ENCODE assay signal across 11 cellular contexts in the genomic region with DNA sequence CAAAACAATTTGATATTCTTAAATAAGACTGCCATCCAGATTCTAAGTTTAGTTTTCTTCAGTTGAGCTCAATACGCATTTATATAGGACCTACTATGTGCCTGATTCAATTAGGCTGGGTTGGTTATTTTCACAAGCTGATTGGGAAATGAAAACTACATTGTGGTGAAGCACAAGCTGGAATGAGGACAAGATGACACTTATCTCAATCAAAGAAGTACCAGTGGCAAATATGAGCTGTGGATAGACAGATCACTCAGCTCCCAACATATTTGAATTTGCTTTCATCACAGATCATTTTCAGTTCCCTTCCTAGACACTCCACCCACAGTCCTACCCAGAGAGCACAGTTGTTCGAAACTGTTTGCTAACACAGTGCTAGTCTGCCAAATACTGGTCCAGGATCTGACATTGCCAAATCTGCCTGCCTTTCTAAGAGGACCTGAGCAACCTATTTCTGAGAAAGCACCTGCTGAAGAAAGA.
A peak's percentile ranks its signal among the peaks of the same experiment; 100 is the strongest.
DNase-seq lines count a peak whose midpoint lies in the region; ATAC-seq and TF ChIP-seq lines count a peak whose summit lies in the region.
"Had no signal": no experiment of that assay in that cellular context is flagged by ENCODE, and none has a peak within 500 bp of the region (broad histone marks: within the 10 kb centered on the region; RNA-seq: fewer than 3 reads in every experiment).

No MANE protein-coding gene starts in this region.

- no peaks in the 10 kb centered on the region for H3K9me3 Mint-ChIP-seq in MCF 10A (ENCODE audit: unreplicated experiment)
- H3K9me3 Mint-ChIP-seq: T-helper 2 cell treated with Interferon-gamma antibody and Interleukin-4, amounts not matched to agents 5 μg/mL and 100 μg/mL, for 36 hours had no signal

- no peaks in the 10 kb centered on the region for H3K79me2 ChIP-seq in MM.1S (ENCODE audit: low read length)

- H3K4me3 Mint-ChIP-seq in MCF 10A (ENCODE audit: unreplicated experiment) (no peak overlapping the region), T-helper 17 cell (no peak overlapping the region)
- H3K4me3 Mint-ChIP-seq: T-helper 2 cell treated with Interferon-gamma antibody and Interleukin-4, amounts not matched to agents 5 μg/mL and 100 μg/mL, for 36 hours had no signal

- H3K4me1 Mint-ChIP-seq in MCF 10A (ENCODE audit: insufficient read depth, unreplicated experiment) (no peaks in the 10 kb centered on the region), T-helper 17 cell (peaks cover 2% of the 10 kb centered on the region)

- H3K27me3 Mint-ChIP-seq in MCF 10A (ENCODE audit: insufficient read depth, unreplicated experiment) (no peaks in the 10 kb centered on the region), T-helper 17 cell (peaks cover 35% of the 10 kb centered on the region)

- no peak overlapping the region; the same call in 1 of the 2 replicates for H3K4me2 ChIP-seq in MM.1S (ENCODE audit: low read depth, low read length)

- H3K36me3 Mint-ChIP-seq in MCF 10A (ENCODE audit: insufficient read depth, unreplicated experiment), result no peaks in the 10 kb centered on the region
- H3K36me3 Mint-ChIP-seq in T-helper 17 cell (ENCODE audit: low read depth), result peaks cover 2% of the 10 kb centered on the region

- POLR2A ChIA-PET in MCF 10A (lab: Yijun Ruan, JAX), result interaction anchor here (0.5 to 1.1 kb wide), 2 partner anchors 10 to 54 kb away, joined by 3 read pairs; no protein-coding TSS in a partner anchor

- no peaks in the 10 kb centered on the region for H4K20me1 ChIP-seq in MM.1S (ENCODE audit: insufficient read depth, low read length)

- no peak for TF ChIP-seq POLR2A in breast epithelium (IDR thresholded peaks at IDR 0.05)
- TF ChIP-seq POLR2A in stomach (IDR thresholded peaks at IDR 0.05), result no peak

- H3K9me3 ChIP-seq in breast epithelium (no peaks in the 10 kb centered on the region), MM.1S (replicated peaks; ENCODE audit: insufficient read depth, low read length) (no peaks in the 10 kb centered on the region), stomach (no peaks in the 10 kb centered on the region), T-helper 17 cell (ENCODE audit: control insufficient read depth, low read length, poor library complexity, severe bottlenecking) (no peaks in the 10 kb centered on the region)
- H3K9me3 ChIP-seq: tibial artery had no signal

- ATAC-seq in HG02852 (IDR thresholded peaks at IDR 0.05; ENCODE audit: unreplicated experiment) (peak; percentile 94), T-helper 17 cell (no peak)

- WGBS in stomach, 5 donors, result 54 to 74% (median 62%) methylated on average over 2 of the region's 2 CpGs

- no peak overlapping the region for H2AFZ ChIP-seq in MM.1S (ENCODE audit: low read length)

- H3K27ac ChIP-seq in breast epithelium (no peak overlapping the region), MM.1S (ENCODE audit: low read length) (no peak overlapping the region; the same call in 1 of the 2 replicates), stomach (no peak overlapping the region)
- H3K27ac ChIP-seq: tibial artery had no signal

- no TSS peak for BruUV-seq in MCF 10A (replicated peaks; lab: Mats Ljungman, UMichigan)

- intact Hi-C loops in MCF 10A (cut with micrococcal nuclease), result no loop called here
- intact Hi-C loops in breast epithelium (cut with DNase I; ENCODE audit: low total_unique reads), result no loop called here
- intact Hi-C loops in stomach (cut with DNase I; ENCODE audit: low total_unique reads), result no loop called here

- H3K27ac Mint-ChIP-seq in MCF 10A (ENCODE audit: low read depth, unreplicated experiment) (no peak overlapping the region), T-helper 17 cell (no peak overlapping the region)
- H3K27ac Mint-ChIP-seq: T-helper 2 cell treated with Interferon-gamma antibody and Interleukin-4, amounts not matched to agents 5 μg/mL and 100 μg/mL, for 36 hours had no signal

- H3K4me3 ChIP-seq in breast epithelium (no peak overlapping the region), MM.1S (ENCODE audit: low read length) (no peak overlapping the region), stomach (no peak overlapping the region)
- H3K4me3 ChIP-seq: tibial artery had no signal

- H3K4me1 ChIP-seq in breast epithelium (no peaks in the 10 kb centered on the region), MM.1S (ENCODE audit: low read length) (peaks cover 4% of the 10 kb centered on the region; the same call in 1 of the 2 replicates), stomach (no peaks in the 10 kb centered on the region)
- H3K4me1 ChIP-seq: tibial artery had no signal

- CTCF ChIA-PET in MCF 10A (lab: Yijun Ruan, JAX), result interaction anchor here (0.9 kb wide), 1 partner anchor 32 kb away, joined by 3 read pairs; no protein-coding TSS in a partner anchor

- H3K27me3 ChIP-seq in breast epithelium (no peaks in the 10 kb centered on the region), MM.1S (replicated peaks; ENCODE audit: insufficient read depth, low read length) (no peaks in the 10 kb centered on the region), stomach (no peaks in the 10 kb centered on the region)
- H3K27me3 ChIP-seq: tibial artery had no signal

- H3K36me3 ChIP-seq in breast epithelium (no peaks in the 10 kb centered on the region), MM.1S (replicated peaks; ENCODE audit: insufficient read depth, low read length) (no peaks in the 10 kb centered on the region), stomach (no peaks in the 10 kb centered on the region)
- H3K36me3 ChIP-seq: tibial artery had no signal

- no peak for TF ChIP-seq CTCF in MCF 10A (IDR thresholded peaks at IDR 0.05; ENCODE audit: unreplicated experiment)
- TF ChIP-seq CTCF in breast epithelium (IDR thresholded peaks at IDR 0.05), result no peak
- no peak for TF ChIP-seq CTCF in MM.1S (IDR thresholded peaks at IDR 0.05; ENCODE audit: low read length)
- no peak for TF ChIP-seq CTCF in stomach (IDR thresholded peaks at IDR 0.05)

- no peak for TF ChIP-seq EP300 in stomach (IDR thresholded peaks at IDR 0.05)

- no peaks in the 10 kb centered on the region for H3K9me2 ChIP-seq in MM.1S (replicated peaks; ENCODE audit: insufficient read depth, low read length)

- no peak overlapping the region for H3K9ac ChIP-seq in MM.1S (ENCODE audit: low read length)

- DNase-seq in MCF 10A (ENCODE audit: unreplicated experiment) (peak; percentile 7), breast epithelium (ENCODE audit: low spot score in 2 of 2) (no peak), MM.1S (peak; percentile 36), stomach (no peak), T-helper 17 cell (no peak), HT-29 (ENCODE audit: low spot score) (no peak)
- DNase-seq in activated CD4-positive, alpha-beta T cell treated with anti-CD3 and anti-CD28 coated beads for 1 hour, result no peak
- DNase-seq: cortex of kidney, tibial artery had no signal

- H3F3A ChIP-seq in MM.1S (ENCODE audit: insufficient read depth, low read length), result no peaks in the 10 kb centered on the region; the same call in none of the 2 replicates

Comparison
In these comparisons a context has a peak if more than half of its experiments do, and no peak if none do; other contexts are left out.
1. DNase-seq: peak in MCF 10A (single experiment) and MM.1S (single experiment); none in breast epithelium (0 of 2), stomach (single experiment), T-helper 17 cell (0 of 3), HT-29 (single experiment) and activated CD4-positive, alpha-beta T cell treated with anti-CD3 and anti-CD28 coated beads for 1 hour (single experiment).